In the genomic region with DNA sequence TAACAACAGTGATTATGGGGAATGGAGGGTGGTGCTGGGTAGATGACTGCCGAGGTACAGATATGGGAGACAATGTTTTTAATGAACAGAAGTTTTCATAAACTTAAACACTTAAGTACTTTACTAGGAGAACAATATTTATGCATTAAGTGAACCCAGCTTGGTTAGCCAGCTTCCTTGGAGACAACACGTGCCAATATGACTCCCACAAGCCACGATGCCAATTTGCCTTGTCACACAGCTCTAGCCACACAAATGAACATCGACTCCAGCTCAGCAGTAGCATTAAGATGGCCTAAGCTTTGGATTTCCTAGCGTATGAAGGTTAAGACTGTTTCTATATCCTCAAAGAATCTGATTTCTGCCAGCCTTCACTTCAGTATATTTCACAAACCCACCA, we compare ENCODE assay signal across 1 cellular context.
TF ChIP-seq lines count a peak whose summit lies in the region.

No MANE protein-coding gene starts in this region.

TF ChIP-seq in GM23338, 12 proteins besides CTCF, POLR2A, EP300 and RAD21 (continued from another document):
- TF ChIP-seq, protein P1, sequence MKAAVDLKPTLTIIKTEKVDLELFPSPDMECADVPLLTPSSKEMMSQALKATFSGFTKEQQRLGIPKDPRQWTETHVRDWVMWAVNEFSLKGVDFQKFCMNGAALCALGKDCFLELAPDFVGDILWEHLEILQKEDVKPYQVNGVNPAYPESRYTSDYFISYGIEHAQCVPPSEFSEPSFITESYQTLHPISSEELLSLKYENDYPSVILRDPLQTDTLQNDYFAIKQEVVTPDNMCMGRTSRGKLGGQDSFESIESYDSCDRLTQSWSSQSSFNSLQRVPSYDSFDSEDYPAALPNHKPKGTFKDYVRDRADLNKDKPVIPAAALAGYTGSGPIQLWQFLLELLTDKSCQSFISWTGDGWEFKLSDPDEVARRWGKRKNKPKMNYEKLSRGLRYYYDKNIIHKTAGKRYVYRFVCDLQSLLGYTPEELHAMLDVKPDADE (IDR thresholded peaks at IDR 0.05) = no peak
- TF ChIP-seq ZNF331 (CRISPR knock-in tag; IDR thresholded peaks at IDR 0.05; ENCODE audit: low read depth) = no peak
- no peak for TF ChIP-seq ZNF114 (CRISPR knock-in tag; IDR thresholded peaks at IDR 0.05)
- TF ChIP-seq, protein P2, sequence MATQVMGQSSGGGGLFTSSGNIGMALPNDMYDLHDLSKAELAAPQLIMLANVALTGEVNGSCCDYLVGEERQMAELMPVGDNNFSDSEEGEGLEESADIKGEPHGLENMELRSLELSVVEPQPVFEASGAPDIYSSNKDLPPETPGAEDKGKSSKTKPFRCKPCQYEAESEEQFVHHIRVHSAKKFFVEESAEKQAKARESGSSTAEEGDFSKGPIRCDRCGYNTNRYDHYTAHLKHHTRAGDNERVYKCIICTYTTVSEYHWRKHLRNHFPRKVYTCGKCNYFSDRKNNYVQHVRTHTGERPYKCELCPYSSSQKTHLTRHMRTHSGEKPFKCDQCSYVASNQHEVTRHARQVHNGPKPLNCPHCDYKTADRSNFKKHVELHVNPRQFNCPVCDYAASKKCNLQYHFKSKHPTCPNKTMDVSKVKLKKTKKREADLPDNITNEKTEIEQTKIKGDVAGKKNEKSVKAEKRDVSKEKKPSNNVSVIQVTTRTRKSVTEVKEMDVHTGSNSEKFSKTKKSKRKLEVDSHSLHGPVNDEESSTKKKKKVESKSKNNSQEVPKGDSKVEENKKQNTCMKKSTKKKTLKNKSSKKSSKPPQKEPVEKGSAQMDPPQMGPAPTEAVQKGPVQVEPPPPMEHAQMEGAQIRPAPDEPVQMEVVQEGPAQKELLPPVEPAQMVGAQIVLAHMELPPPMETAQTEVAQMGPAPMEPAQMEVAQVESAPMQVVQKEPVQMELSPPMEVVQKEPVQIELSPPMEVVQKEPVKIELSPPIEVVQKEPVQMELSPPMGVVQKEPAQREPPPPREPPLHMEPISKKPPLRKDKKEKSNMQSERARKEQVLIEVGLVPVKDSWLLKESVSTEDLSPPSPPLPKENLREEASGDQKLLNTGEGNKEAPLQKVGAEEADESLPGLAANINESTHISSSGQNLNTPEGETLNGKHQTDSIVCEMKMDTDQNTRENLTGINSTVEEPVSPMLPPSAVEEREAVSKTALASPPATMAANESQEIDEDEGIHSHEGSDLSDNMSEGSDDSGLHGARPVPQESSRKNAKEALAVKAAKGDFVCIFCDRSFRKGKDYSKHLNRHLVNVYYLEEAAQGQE (IDR thresholded peaks at IDR 0.05; ENCODE audit: unreplicated experiment) = no peak
- TF ChIP-seq CREB1 (CRISPR knock-in tag; IDR thresholded peaks at IDR 0.05; ENCODE audit: low read depth) = no peak
